In the genomic region with DNA sequence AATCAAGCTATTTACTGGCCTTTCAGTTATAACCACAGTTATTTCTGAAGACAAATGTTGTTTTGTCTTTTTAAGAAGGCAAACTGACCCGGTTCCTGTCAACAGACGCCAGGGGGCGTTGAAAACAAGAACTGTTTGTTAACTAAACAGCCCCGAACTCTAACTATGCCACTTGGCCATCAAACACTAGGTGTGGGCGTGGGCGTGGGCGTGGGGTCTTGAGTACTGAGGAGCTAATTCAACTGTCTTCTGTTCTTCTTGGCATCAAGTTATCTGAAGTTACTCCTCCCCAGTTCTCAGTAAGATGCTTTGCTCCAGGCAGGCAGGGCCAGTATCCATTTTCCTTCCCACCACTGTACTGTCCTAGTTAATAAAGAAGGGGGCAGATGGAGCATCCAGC, we compare ENCODE assay signal across 8 cellular contexts.
DNase-seq lines count a peak whose midpoint lies in the region; ATAC-seq and TF ChIP-seq lines count a peak whose summit lies in the region.

No MANE protein-coding gene starts in this region.

- TF ChIP-seq CTCF in C4-2B (conservative IDR thresholded peaks at IDR 0.05) (peak; percentile 88), HFF-Myc (IDR thresholded peaks at IDR 0.05; ENCODE audit: low read depth, low read length, missing control alignments) (peak; percentile 81), Peyer's patch (IDR thresholded peaks at IDR 0.05) (peak in 5 of 6 experiments; percentile 37 to 60 (median 42)), prostate gland (IDR thresholded peaks at IDR 0.05) (peak in 2 of 4 experiments; percentile 30 to 37)

- 17% methylated on average over 7 of the region's 7 CpGs for WGBS in prostate gland

- intact Hi-C loops in prostate gland (cut with DNase I), result no loop called here

- H3K27me3 ChIP-seq in Peyer's patch (no peaks in the 10 kb centered on the region), prostate gland (replicated peaks; ENCODE audit: insufficient read depth) (no peaks in the 10 kb centered on the region)

- H3K9me3 ChIP-seq in Peyer's patch (no peaks in the 10 kb centered on the region), prostate gland (no peaks in the 10 kb centered on the region)

- no peak for ATAC-seq in GM18861 (IDR thresholded peaks at IDR 0.05; ENCODE audit: unreplicated experiment)
- no peak for ATAC-seq in GM19397 (IDR thresholded peaks at IDR 0.05; ENCODE audit: unreplicated experiment)

- H3K36me3 ChIP-seq in Peyer's patch, result no peaks in the 10 kb centered on the region
- H3K36me3 ChIP-seq in prostate gland, result no peaks in the 10 kb centered on the region

- H3K27ac ChIP-seq in C4-2B (no peak overlapping the region), Peyer's patch (no peak overlapping the region), prostate gland (no peak overlapping the region)

- H3K4me1 ChIP-seq in Peyer's patch, result no peaks in the 10 kb centered on the region
- H3K4me1 ChIP-seq in prostate gland (replicated peaks), result no peaks in the 10 kb centered on the region

- peak; percentile 14 for DNase-seq in HFF-Myc (ENCODE audit: extremely low read depth, low read depth)
- peak in 2 of 3 donors; percentile 41 to 76 for DNase-seq in Peyer's patch
- DNase-seq in activated T-helper 9 cell treated with anti-CD3 and anti-CD28 coated beads, Interleukin-2, amount 50 U/mL, for 16 hours (ENCODE audit: low read depth), result peak; percentile 23
- peak; percentile 40 for DNase-seq in germinal center (ENCODE audit: low spot score)
- peak; percentile 7 for DNase-seq in prostate gland (ENCODE audit: low spot score)

- TF ChIP-seq POLR2A in Peyer's patch (IDR thresholded peaks at IDR 0.05), result no peak
- TF ChIP-seq POLR2A in prostate gland (IDR thresholded peaks at IDR 0.05), result no peak

- H3K4me3 ChIP-seq in HFF-Myc (replicated peaks; ENCODE audit: low read depth, low read length) (no peak overlapping the region), Peyer's patch (no peak overlapping the region), prostate gland (no peak overlapping the region)

Comparison
In these comparisons a context has a peak if more than half of its experiments do, and no peak if none do; other contexts are left out.
1. DNase-seq: peak in every context shown above with its lines; median percentile 58 in Peyer's patch; 40 in germinal center; 23 in activated T-helper 9 cell treated with anti-CD3 and anti-CD28 coated beads, Interleukin-2, amount 50 U/mL, for 16 hours; 14 in HFF-Myc; 7 in prostate gland.